Comparison of ENCODE assay signal across 1 cellular context in the genomic region with DNA sequence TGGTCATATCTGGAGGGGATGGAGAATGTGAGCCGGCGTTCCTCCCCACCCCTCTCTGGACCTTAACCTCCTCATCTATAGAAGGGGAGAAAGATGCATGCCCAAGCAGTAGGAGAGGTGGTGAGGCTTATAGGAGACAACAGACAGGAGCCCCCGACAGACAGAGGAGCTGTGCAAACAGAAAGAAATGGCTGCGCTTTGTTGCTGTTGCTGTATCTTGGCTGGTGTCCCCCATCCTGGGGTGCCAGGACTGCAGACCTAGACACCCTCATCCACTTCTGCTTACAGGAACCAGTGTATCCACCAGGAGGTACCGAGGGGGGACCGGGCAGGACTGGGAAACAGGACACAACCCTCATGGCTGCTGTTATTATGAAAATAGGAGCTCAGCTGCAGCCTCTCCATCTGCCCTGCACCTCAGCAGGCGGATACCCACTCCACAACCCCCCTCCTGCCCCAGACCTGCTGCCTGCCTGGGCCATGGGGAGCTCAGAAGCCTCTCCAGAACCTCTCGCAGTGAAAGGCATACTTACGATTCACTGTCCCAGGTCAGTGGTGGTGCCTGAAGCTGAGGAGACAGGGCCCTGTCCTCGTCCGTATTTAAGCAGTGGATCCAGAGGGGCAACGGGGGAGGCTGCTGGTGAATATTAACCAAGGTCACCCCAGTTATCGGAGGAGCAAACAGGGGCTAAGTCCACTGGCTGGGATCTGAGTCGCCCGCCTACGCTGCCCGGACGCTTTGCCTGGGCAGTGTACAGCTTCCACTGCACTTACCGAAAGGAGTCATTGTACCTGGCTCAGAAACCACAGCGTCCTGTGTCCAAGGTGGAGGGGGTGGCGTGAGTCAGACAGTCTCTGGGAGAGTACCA.
TF ChIP-seq lines count a peak whose summit lies in the region.

A gene (minus strand): TSS at position 576 of the 869 bp plus-strand sequence. CDS start 5,365 bp downstream, outside the sequence.

TF ChIP-seq in HepG2, 621 proteins besides CTCF, POLR2A, EP300 and RAD21 (continued from another document and continues in another):
- TF ChIP-seq, protein P1, sequence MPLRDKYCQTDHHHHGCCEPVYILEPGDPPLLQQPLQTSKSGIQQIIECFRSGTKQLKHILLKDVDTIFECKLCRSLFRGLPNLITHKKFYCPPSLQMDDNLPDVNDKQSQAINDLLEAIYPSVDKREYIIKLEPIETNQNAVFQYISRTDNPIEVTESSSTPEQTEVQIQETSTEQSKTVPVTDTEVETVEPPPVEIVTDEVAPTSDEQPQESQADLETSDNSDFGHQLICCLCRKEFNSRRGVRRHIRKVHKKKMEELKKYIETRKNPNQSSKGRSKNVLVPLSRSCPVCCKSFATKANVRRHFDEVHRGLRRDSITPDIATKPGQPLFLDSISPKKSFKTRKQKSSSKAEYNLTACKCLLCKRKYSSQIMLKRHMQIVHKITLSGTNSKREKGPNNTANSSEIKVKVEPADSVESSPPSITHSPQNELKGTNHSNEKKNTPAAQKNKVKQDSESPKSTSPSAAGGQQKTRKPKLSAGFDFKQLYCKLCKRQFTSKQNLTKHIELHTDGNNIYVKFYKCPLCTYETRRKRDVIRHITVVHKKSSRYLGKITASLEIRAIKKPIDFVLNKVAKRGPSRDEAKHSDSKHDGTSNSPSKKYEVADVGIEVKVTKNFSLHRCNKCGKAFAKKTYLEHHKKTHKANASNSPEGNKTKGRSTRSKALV (CRISPR knock-in tag; IDR thresholded peaks at IDR 0.05) = peak; percentile 10; the same call in 1 of the 2 replicates
- TF ChIP-seq DNMT1 (CRISPR knock-in tag; IDR thresholded peaks at IDR 0.05) (no peak), XRCC5 (optimal IDR thresholded peaks at IDR 0.05; ENCODE audit: low read length) (peak; percentile 84), PHF20 (CRISPR knock-in tag; IDR thresholded peaks at IDR 0.05) (0 out of 2 replicates have a peak, but pooled peaks have one; percentile 35), ZNF749 (CRISPR knock-in tag; IDR thresholded peaks at IDR 0.05; ENCODE audit: borderline replicate concordance) (peak; percentile 91), FLYWCH1 (CRISPR knock-in tag; IDR thresholded peaks at IDR 0.05) (no peak), MATR3 (CRISPR knock-in tag; IDR thresholded peaks at IDR 0.05) (no peak), ZNF501 (CRISPR knock-in tag; IDR thresholded peaks at IDR 0.05) (no peak; the same call in 1 of the 2 replicates), ZNF383 (CRISPR knock-in tag; IDR thresholded peaks at IDR 0.05; ENCODE audit: borderline replicate concordance) (0 out of 2 replicates have a peak, but pooled peaks have one; percentile 71), ZNF205 (CRISPR knock-in tag; IDR thresholded peaks at IDR 0.05) (peak; percentile 87), ZNF382 (CRISPR knock-in tag; IDR thresholded peaks at IDR 0.05; ENCODE audit: borderline replicate concordance) (no peak), TBP (CRISPR knock-in tag; IDR thresholded peaks at IDR 0.05) (0 out of 2 replicates have a peak, but pooled peaks have one; percentile 56), ZSCAN25 (CRISPR knock-in tag; IDR thresholded peaks at IDR 0.05) (no peak; the same call in none of the 2 replicates), ZNF570 (CRISPR knock-in tag; IDR thresholded peaks at IDR 0.05; ENCODE audit: borderline replicate concordance) (no peak), ZNF772 (CRISPR knock-in tag; IDR thresholded peaks at IDR 0.05) (peak; percentile 93), ZNF720 (CRISPR knock-in tag; IDR thresholded peaks at IDR 0.05) (0 out of 2 replicates have a peak, but pooled peaks have one; percentile 33), CREM (IDR thresholded peaks at IDR 0.05) (peak; percentile 89), CREM (CRISPR knock-in tag; IDR thresholded peaks at IDR 0.05) (no peak), NCOA2 (CRISPR knock-in tag; IDR thresholded peaks at IDR 0.05) (peak; percentile 97), ZFP36L2 (CRISPR knock-in tag; IDR thresholded peaks at IDR 0.05) (no peak), ARNT2 (CRISPR knock-in tag; IDR thresholded peaks at IDR 0.05; ENCODE audit: low read depth) (0 out of 2 replicates have a peak, but pooled peaks have one; percentile 32), ZFP37 (CRISPR knock-in tag; IDR thresholded peaks at IDR 0.05; ENCODE audit: borderline replicate concordance) (0 out of 2 replicates have a peak, but pooled peaks have one; percentile 12), SOX5 (CRISPR knock-in tag; IDR thresholded peaks at IDR 0.05; ENCODE audit: borderline replicate concordance) (peak; percentile 84), NAIF1 (CRISPR knock-in tag; IDR thresholded peaks at IDR 0.05; ENCODE audit: borderline replicate concordance) (peak; percentile 50; the same call in 1 of the 2 replicates), ZNF138 (CRISPR knock-in tag; IDR thresholded peaks at IDR 0.05; ENCODE audit: low read depth) (peak; percentile 48; the same call in 1 of the 2 replicates), KLF11 (CRISPR knock-in tag; IDR thresholded peaks at IDR 0.05) (no peak), SIX4 (CRISPR knock-in tag; IDR thresholded peaks at IDR 0.05) (peak; percentile 81; the same call in 1 of the 2 replicates), ZNF441 (CRISPR knock-in tag; IDR thresholded peaks at IDR 0.05; ENCODE audit: borderline replicate concordance) (no peak)
- TF ChIP-seq, protein P2, sequence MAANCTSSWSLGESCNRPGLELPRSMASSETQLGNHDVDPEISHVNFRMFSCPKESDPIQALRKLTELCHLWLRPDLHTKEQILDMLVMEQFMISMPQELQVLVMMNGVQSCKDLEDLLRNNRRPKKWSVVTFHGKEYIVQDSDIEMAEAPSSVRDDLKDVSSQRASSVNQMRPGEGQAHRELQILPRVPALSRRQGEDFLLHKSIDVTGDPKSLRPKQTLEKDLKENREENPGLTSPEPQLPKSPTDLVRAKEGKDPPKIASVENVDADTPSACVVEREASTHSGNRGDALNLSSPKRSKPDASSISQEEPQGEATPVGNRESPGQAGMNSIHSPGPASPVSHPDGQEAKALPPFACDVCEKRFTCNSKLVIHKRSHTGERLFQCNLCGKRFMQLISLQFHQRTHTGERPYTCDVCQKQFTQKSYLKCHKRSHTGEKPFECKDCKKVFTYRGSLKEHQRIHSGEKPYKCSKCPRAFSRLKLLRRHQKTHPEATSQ (CRISPR knock-in tag; IDR thresholded peaks at IDR 0.05; ENCODE audit: borderline replicate concordance) = no peak
- TF ChIP-seq, protein P3, sequence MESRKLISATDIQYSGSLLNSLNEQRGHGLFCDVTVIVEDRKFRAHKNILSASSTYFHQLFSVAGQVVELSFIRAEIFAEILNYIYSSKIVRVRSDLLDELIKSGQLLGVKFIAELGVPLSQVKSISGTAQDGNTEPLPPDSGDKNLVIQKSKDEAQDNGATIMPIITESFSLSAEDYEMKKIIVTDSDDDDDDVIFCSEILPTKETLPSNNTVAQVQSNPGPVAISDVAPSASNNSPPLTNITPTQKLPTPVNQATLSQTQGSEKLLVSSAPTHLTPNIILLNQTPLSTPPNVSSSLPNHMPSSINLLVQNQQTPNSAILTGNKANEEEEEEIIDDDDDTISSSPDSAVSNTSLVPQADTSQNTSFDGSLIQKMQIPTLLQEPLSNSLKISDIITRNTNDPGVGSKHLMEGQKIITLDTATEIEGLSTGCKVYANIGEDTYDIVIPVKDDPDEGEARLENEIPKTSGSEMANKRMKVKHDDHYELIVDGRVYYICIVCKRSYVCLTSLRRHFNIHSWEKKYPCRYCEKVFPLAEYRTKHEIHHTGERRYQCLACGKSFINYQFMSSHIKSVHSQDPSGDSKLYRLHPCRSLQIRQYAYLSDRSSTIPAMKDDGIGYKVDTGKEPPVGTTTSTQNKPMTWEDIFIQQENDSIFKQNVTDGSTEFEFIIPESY (CRISPR knock-in tag; IDR thresholded peaks at IDR 0.05) = no peak; the same call in 1 of the 2 replicates
- TF ChIP-seq, protein P4, sequence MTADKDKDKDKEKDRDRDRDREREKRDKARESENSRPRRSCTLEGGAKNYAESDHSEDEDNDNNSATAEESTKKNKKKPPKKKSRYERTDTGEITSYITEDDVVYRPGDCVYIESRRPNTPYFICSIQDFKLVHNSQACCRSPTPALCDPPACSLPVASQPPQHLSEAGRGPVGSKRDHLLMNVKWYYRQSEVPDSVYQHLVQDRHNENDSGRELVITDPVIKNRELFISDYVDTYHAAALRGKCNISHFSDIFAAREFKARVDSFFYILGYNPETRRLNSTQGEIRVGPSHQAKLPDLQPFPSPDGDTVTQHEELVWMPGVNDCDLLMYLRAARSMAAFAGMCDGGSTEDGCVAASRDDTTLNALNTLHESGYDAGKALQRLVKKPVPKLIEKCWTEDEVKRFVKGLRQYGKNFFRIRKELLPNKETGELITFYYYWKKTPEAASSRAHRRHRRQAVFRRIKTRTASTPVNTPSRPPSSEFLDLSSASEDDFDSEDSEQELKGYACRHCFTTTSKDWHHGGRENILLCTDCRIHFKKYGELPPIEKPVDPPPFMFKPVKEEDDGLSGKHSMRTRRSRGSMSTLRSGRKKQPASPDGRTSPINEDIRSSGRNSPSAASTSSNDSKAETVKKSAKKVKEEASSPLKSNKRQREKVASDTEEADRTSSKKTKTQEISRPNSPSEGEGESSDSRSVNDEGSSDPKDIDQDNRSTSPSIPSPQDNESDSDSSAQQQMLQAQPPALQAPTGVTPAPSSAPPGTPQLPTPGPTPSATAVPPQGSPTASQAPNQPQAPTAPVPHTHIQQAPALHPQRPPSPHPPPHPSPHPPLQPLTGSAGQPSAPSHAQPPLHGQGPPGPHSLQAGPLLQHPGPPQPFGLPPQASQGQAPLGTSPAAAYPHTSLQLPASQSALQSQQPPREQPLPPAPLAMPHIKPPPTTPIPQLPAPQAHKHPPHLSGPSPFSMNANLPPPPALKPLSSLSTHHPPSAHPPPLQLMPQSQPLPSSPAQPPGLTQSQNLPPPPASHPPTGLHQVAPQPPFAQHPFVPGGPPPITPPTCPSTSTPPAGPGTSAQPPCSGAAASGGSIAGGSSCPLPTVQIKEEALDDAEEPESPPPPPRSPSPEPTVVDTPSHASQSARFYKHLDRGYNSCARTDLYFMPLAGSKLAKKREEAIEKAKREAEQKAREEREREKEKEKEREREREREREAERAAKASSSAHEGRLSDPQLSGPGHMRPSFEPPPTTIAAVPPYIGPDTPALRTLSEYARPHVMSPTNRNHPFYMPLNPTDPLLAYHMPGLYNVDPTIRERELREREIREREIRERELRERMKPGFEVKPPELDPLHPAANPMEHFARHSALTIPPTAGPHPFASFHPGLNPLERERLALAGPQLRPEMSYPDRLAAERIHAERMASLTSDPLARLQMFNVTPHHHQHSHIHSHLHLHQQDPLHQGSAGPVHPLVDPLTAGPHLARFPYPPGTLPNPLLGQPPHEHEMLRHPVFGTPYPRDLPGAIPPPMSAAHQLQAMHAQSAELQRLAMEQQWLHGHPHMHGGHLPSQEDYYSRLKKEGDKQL (CRISPR knock-in tag; IDR thresholded peaks at IDR 0.05; ENCODE audit: low read depth) = peak; percentile 85
- TF ChIP-seq, protein P5, sequence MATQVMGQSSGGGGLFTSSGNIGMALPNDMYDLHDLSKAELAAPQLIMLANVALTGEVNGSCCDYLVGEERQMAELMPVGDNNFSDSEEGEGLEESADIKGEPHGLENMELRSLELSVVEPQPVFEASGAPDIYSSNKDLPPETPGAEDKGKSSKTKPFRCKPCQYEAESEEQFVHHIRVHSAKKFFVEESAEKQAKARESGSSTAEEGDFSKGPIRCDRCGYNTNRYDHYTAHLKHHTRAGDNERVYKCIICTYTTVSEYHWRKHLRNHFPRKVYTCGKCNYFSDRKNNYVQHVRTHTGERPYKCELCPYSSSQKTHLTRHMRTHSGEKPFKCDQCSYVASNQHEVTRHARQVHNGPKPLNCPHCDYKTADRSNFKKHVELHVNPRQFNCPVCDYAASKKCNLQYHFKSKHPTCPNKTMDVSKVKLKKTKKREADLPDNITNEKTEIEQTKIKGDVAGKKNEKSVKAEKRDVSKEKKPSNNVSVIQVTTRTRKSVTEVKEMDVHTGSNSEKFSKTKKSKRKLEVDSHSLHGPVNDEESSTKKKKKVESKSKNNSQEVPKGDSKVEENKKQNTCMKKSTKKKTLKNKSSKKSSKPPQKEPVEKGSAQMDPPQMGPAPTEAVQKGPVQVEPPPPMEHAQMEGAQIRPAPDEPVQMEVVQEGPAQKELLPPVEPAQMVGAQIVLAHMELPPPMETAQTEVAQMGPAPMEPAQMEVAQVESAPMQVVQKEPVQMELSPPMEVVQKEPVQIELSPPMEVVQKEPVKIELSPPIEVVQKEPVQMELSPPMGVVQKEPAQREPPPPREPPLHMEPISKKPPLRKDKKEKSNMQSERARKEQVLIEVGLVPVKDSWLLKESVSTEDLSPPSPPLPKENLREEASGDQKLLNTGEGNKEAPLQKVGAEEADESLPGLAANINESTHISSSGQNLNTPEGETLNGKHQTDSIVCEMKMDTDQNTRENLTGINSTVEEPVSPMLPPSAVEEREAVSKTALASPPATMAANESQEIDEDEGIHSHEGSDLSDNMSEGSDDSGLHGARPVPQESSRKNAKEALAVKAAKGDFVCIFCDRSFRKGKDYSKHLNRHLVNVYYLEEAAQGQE (IDR thresholded peaks at IDR 0.05; ENCODE audit: borderline replicate concordance in 1 of 2, low read depth in 1 of 2, low read length in 2 of 2) = peak in 1 of 2 experiments; percentile 60; a peak in 2 of 4 replicates
- TF ChIP-seq, protein P6, sequence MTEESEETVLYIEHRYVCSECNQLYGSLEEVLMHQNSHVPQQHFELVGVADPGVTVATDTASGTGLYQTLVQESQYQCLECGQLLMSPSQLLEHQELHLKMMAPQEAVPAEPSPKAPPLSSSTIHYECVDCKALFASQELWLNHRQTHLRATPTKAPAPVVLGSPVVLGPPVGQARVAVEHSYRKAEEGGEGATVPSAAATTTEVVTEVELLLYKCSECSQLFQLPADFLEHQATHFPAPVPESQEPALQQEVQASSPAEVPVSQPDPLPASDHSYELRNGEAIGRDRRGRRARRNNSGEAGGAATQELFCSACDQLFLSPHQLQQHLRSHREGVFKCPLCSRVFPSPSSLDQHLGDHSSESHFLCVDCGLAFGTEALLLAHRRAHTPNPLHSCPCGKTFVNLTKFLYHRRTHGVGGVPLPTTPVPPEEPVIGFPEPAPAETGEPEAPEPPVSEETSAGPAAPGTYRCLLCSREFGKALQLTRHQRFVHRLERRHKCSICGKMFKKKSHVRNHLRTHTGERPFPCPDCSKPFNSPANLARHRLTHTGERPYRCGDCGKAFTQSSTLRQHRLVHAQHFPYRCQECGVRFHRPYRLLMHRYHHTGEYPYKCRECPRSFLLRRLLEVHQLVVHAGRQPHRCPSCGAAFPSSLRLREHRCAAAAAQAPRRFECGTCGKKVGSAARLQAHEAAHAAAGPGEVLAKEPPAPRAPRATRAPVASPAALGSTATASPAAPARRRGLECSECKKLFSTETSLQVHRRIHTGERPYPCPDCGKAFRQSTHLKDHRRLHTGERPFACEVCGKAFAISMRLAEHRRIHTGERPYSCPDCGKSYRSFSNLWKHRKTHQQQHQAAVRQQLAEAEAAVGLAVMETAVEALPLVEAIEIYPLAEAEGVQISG (CRISPR knock-in tag; IDR thresholded peaks at IDR 0.05) = peak; percentile 81
- TF ChIP-seq, protein P7, sequence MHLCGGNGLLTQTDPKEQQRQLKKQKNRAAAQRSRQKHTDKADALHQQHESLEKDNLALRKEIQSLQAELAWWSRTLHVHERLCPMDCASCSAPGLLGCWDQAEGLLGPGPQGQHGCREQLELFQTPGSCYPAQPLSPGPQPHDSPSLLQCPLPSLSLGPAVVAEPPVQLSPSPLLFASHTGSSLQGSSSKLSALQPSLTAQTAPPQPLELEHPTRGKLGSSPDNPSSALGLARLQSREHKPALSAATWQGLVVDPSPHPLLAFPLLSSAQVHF (CRISPR knock-in tag; IDR thresholded peaks at IDR 0.05) = no peak
- TF ChIP-seq, protein P8, sequence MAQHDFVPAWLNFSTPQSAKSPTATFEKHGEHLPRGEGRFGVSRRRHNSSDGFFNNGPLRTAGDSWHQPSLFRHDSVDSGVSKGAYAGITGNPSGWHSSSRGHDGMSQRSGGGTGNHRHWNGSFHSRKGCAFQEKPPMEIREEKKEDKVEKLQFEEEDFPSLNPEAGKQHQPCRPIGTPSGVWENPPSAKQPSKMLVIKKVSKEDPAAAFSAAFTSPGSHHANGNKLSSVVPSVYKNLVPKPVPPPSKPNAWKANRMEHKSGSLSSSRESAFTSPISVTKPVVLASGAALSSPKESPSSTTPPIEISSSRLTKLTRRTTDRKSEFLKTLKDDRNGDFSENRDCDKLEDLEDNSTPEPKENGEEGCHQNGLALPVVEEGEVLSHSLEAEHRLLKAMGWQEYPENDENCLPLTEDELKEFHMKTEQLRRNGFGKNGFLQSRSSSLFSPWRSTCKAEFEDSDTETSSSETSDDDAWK (CRISPR knock-in tag; IDR thresholded peaks at IDR 0.05) = no peak
